In genomic region chr1:3187415-3188149, GRCh38 we compare ENCODE assay signal across 25 cellular contexts.
DNase-seq lines count a peak whose midpoint lies in the region; ATAC-seq and TF ChIP-seq lines count a peak whose summit lies in the region.
"Had no signal": no experiment of that assay in that cellular context is flagged by ENCODE, and none has a peak within 500 bp of the region (broad histone marks: within the 10 kb centered on the region; RNA-seq: fewer than 3 reads in every experiment).

No MANE protein-coding gene starts in this region.

- no peaks in the 10 kb centered on the region for H3K4me1 ChIP-seq in Panc1 (ENCODE audit: control insufficient read depth, insufficient read depth, low read length)
- peaks cover 2 to 3% of the 10 kb centered on the region in 2 donors for H3K4me1 ChIP-seq in lung (ENCODE audit: control insufficient read depth in 2 of 2, insufficient read depth in 2 of 2, low read length in 2 of 2)
- peaks cover 23 to 34% of the 10 kb centered on the region in 2 donors for H3K4me1 ChIP-seq in thyroid gland
- peaks cover 0 to 7% of the 10 kb centered on the region in 2 donors for H3K4me1 ChIP-seq in breast epithelium
- H3K4me1 ChIP-seq: A549, adrenal gland had no signal

- H3K36me3 ChIP-seq in Panc1 (ENCODE audit: control insufficient read depth, insufficient read depth, low read length) (no peaks in the 10 kb centered on the region), lung (ENCODE audit: control insufficient read depth in 2 of 2, insufficient read depth in 2 of 2, low read length in 2 of 2) (no peaks in the 10 kb centered on the region), thyroid gland (no peaks in the 10 kb centered on the region), breast epithelium (no peaks in the 10 kb centered on the region)
- H3K36me3 ChIP-seq: adrenal gland had no signal

- DNase-seq in Panc1 (ENCODE audit: low read depth, low spot score) (no peak), Right ventricle myocardium superior (no peak), lung (ENCODE audit: low spot score) (no peak), thyroid gland (peak; percentile 64 to 65), activated gamma-delta T cell treated with Interleukin-2 at 50 U/mL for 16 hours (no peak), breast epithelium (ENCODE audit: low spot score in 2 of 2) (no peak), dermis blood vessel endothelial cell (no peak)
- DNase-seq: activated CD4-positive, alpha-beta T cell treated with anti-CD3 and anti-CD28 coated beads for 36 hours; activated naive CD4-positive, alpha-beta T cell; activated T-cell treated with anti-CD3 and anti-CD28 coated beads, Interleukin-2, amount 50 U/mL, for 4 hours; adrenal gland; GDM1; HFFc6; hippocampal formation; immature natural killer cell; IMR-90; mucosa of descending colon; NCI-H1092; NCI-H187 treated with DMSO at 0.1 percent for 48 hours; NCI-H526 treated with DMSO at 0.1 percent for 48 hours; stimulated activated CD4-positive, alpha-beta T cell treated with anti-CD3 and anti-CD28 coated beads, Interleukin-2, amount 100 ng/mL, for 24 hours; substantia nigra had no signal

- H3K27me3 ChIP-seq in Panc1 (ENCODE audit: control insufficient read depth, insufficient read depth, low read length) (no peaks in the 10 kb centered on the region), lung (ENCODE audit: control insufficient read depth, insufficient read depth) (no peaks in the 10 kb centered on the region), thyroid gland (no peaks in the 10 kb centered on the region), breast epithelium (peaks cover 0 to 5% of the 10 kb centered on the region in 2 donors)

- H3K9me3 ChIP-seq in Panc1 (ENCODE audit: control insufficient read depth, insufficient read depth, low read depth, low read length) (no peaks in the 10 kb centered on the region), lung (ENCODE audit: control insufficient read depth in 2 of 2, insufficient read depth in 1 of 2, low read length in 1 of 2) (peaks cover 0 to 2% of the 10 kb centered on the region in 2 donors), thyroid gland (no peaks in the 10 kb centered on the region), breast epithelium (peaks cover 6 to 11% of the 10 kb centered on the region in 2 donors)
- H3K9me3 ChIP-seq: A549, adrenal gland, mucosa of descending colon had no signal

- POLR2A ChIA-PET in Panc1 (lab: Charles Lee), result no interaction called here

- H3K4me3 ChIP-seq in Panc1 (ENCODE audit: low read depth in 2 of 2, low read length in 2 of 2), result no peak overlapping the region
- H3K4me3 ChIP-seq in lung, result no peak overlapping the region
- no peak overlapping the region for H3K4me3 ChIP-seq in thyroid gland (replicated peaks in 1 of 3)
- no peak overlapping the region for H3K4me3 ChIP-seq in breast epithelium
- H3K4me3 ChIP-seq: A549, adrenal gland, mucosa of descending colon, smooth muscle cell had no signal

- ATAC-seq in Panc1 (peak; percentile 28; the same call in 1 of the 2 replicates), Right ventricle myocardium superior (ENCODE audit: poor library complexity) (peak; percentile 52), lung (ENCODE audit: insufficient read depth, low FRiP score) (peak; percentile 3), HG03432 (IDR thresholded peaks at IDR 0.05; ENCODE audit: unreplicated experiment) (no peak)
- ATAC-seq: A549; activated CD4-positive, alpha-beta T cell treated with anti-CD3 and anti-CD28 coated beads for 36 hours; activated T-cell treated with anti-CD3 and anti-CD28 coated beads, Interleukin-2, amount 50 U/mL, for 4 hours had no signal

- TF ChIP-seq POLR2A in thyroid gland (IDR thresholded peaks at IDR 0.05), result no peak
- no peak for TF ChIP-seq POLR2A in breast epithelium (IDR thresholded peaks at IDR 0.05)

- WGBS in lung, 2 donors, result 70 to 85% methylated on average over 21 of the region's 21 CpGs
- 49 to 56% methylated on average over 14 to 20 of the region's 21 CpGs for WGBS in thyroid gland, 2 donors

- CTCF ChIA-PET in Panc1 (lab: Charles Lee), result no interaction called here

- intact Hi-C loops in Panc1 (cut with micrococcal nuclease; ENCODE audit: unreplicated experiment), result no loop called here
- intact Hi-C loops in Right ventricle myocardium superior (cut with DNase I), result no loop called here
- intact Hi-C loops in thyroid gland (cut with DNase I), result no loop called here
- intact Hi-C loops in breast epithelium (cut with DNase I; ENCODE audit: low total_unique reads), result no loop called here

- no TSS peak for BruUV-seq in Panc1 (replicated peaks; lab: Mats Ljungman, UMichigan)

- in situ Hi-C loops in Panc1 (cut with HindIII; ENCODE audit: low pct_unique_long_range_greater_than_20kb, low sequenced_read_pairs), result no loop called here

- TF ChIP-seq CTCF in Panc1 (IDR thresholded peaks at IDR 0.05) (no peak), lung (IDR thresholded peaks at IDR 0.05; ENCODE audit: control extremely low read depth, extremely low read depth) (no peak), thyroid gland (IDR thresholded peaks at IDR 0.05) (no peak), breast epithelium (IDR thresholded peaks at IDR 0.05) (no peak)

- no peak overlapping the region for H3K27ac ChIP-seq in Panc1 (ENCODE audit: low read length)
- H3K27ac ChIP-seq in lung (ENCODE audit: low read depth in 1 of 2, low read length in 1 of 2), result peak overlapping the region; percentile 73 to 84
- peak overlapping the region; percentile 88 to 99 (median 96) for H3K27ac ChIP-seq in thyroid gland
- H3K27ac ChIP-seq in breast epithelium, result peak overlapping the region in 1 of 2 donors; percentile 81
- H3K27ac ChIP-seq: A549 had no signal

Comparison
In these comparisons a context has a peak if more than half of its experiments do, and no peak if none do; other contexts are left out.
1. DNase-seq: peak in thyroid gland (2 of 2); none in Panc1 (single experiment), Right ventricle myocardium superior (single experiment), lung (single experiment), activated gamma-delta T cell treated with Interleukin-2 at 50 U/mL for 16 hours (single experiment), breast epithelium (0 of 2) and dermis blood vessel endothelial cell (single experiment).